Comparison of ENCODE assay signal across 19 cellular contexts in the genomic region with DNA sequence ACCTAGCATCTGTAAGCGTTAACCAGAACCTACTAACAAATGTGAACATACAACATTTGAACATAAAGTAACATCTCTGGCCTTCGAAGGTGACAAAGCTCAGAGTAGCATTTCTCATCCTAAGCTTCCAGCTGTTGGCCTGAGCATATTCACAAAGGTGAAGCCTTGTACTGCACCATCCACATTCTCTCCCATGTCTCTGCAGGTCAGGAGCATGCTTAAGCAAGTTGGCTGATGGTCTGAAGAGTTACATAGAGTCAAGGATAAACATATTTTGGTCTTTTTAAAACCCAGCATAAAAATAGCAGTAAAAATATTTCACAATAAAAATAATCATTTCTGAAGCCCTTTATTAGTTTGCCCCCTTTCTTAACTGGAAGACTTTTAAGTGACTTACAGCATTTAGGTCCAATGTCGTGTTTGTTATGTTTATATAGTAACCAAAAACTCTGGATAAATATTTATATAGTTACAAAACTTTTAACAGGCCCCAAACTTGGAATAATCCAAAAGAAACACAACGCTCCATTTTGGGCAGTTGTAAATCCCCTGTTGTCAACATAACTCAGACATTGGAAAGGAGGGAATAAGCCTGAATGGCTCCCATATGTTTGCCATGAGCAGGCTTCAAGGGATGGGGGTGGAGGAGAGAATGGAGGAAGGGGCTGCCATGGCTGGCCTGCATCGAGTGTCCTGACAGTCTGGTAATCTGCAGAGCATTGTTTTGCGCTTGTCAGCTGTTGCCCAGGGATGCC. TPM values are rescaled to one million over a fixed set of nuclear protein-coding genes. Genes with fewer than 3 reads are reported as not detected.
A peak's percentile ranks its signal among the peaks of the same experiment; 100 is the strongest.
DNase-seq lines count a peak whose midpoint lies in the region; ATAC-seq and TF ChIP-seq lines count a peak whose summit lies in the region.
"Had no signal": no experiment of that assay in that cellular context is flagged by ENCODE, and none has a peak within 500 bp of the region (broad histone marks: within the 10 kb centered on the region; RNA-seq: fewer than 3 reads in every experiment).

No MANE protein-coding gene starts in this region.

- BruUV-seq in PC-3 (replicated peaks; lab: Mats Ljungman, UMichigan): no TSS peak

- H3K4me3 Mint-ChIP-seq in progenitor cell of endocrine pancreas (ENCODE audit: low read depth): no peak overlapping the region
- H3K4me3 Mint-ChIP-seq: activated CD4-positive, alpha-beta T cell treated with anti-CD3 and anti-CD28 coated beads for 36 hours; activated naive CD4-positive, alpha-beta T cell treated with anti-CD3 and anti-CD28 coated beads, Interleukin-2, amount 50 U/mL, for 24 hours had no signal

- H3K4me3 ChIP-seq in AG04450 (ENCODE audit: low read depth, low read length): no peak overlapping the region
- H3K4me3 ChIP-seq in PC-3 (ENCODE audit: low read length): no peak overlapping the region
- H3K4me3 ChIP-seq in psoas muscle: no peak overlapping the region
- no peak overlapping the region for H3K4me3 ChIP-seq in left lung

- ATAC-seq in PC-3 (peak; percentile 18), psoas muscle (no peak), left lung (no peak), GM18502 (IDR thresholded peaks at IDR 0.05; ENCODE audit: poor library complexity, unreplicated experiment) (no peak)
- ATAC-seq: activated CD4-positive, alpha-beta T cell treated with anti-CD3 and anti-CD28 coated beads for 36 hours; stimulated activated naive CD8-positive, alpha-beta T cell treated with anti-CD3 and anti-CD28 coated beads, Interleukin-15, Interleukin-2, amounts not matched to agents 100 U/mL and 50 U/mL, for 24 hours had no signal

- no peak overlapping the region for H3K9ac ChIP-seq in PC-3 (ENCODE audit: low read length)

- 0 out of 2 replicates have a peak overlapping the region, but pooled peaks have one; percentile 2 for H2AFZ ChIP-seq in PC-3 (ENCODE audit: low read length)

- no peaks in the 10 kb centered on the region for H3K36me3 Mint-ChIP-seq in progenitor cell of endocrine pancreas (ENCODE audit: insufficient read depth)
- H3K36me3 Mint-ChIP-seq: activated naive CD4-positive, alpha-beta T cell treated with anti-CD3 and anti-CD28 coated beads, Interleukin-2, amount 50 U/mL, for 24 hours had no signal

- CTCF ChIA-PET in AG04450 (lab: Charles Lee) (interaction anchor here (1.1 kb wide), 1 partner anchor 221 kb away, joined by 3 read pairs; no protein-coding TSS in a partner anchor), PC-3 (lab: Charles Lee) (interaction anchor here (0.5 kb wide), 1 partner anchor 189 kb away, joined by 5 read pairs; no protein-coding TSS in a partner anchor)

- TF ChIP-seq CTCF in AG04450 (IDR thresholded peaks at IDR 0.05; ENCODE audit: low read depth, low read length) (no peak), PC-3 (conservative IDR thresholded peaks at IDR 0.05; ENCODE audit: low read depth, low read length) (no peak), psoas muscle (IDR thresholded peaks at IDR 0.05) (no peak), left lung (IDR thresholded peaks at IDR 0.05) (no peak), progenitor cell of endocrine pancreas (IDR thresholded peaks at IDR 0.05; ENCODE audit: unreplicated experiment) (no peak)

- no peaks in the 10 kb centered on the region for H3F3A ChIP-seq in PC-3 (ENCODE audit: low read length, unreplicated experiment)

- no peaks in the 10 kb centered on the region for H3K9me3 ChIP-seq in AG04450 (ENCODE audit: control insufficient read depth, insufficient read depth, low read length)
- H3K9me3 ChIP-seq in PC-3 (ENCODE audit: low read length): no peaks in the 10 kb centered on the region
- H3K9me3 ChIP-seq in psoas muscle: no peaks in the 10 kb centered on the region
- H3K9me3 ChIP-seq in left lung: no peaks in the 10 kb centered on the region
- H3K9me3 ChIP-seq: neutrophil had no signal

- H3K27ac ChIP-seq in AG04450 (ENCODE audit: low read depth, low read length) (peak overlapping the region; percentile 24), PC-3 (ENCODE audit: low read length) (peak overlapping the region; percentile 31), psoas muscle (peak overlapping the region; percentile 75), left lung (peak overlapping the region in 1 of 2 donors; percentile 72)
- H3K27ac ChIP-seq: HL-60, neutrophil had no signal

- H3K36me3 ChIP-seq in PC-3 (ENCODE audit: low read depth, low read length) (no peaks in the 10 kb centered on the region), psoas muscle (ENCODE audit: insufficient read depth in 1 of 2, low read depth in 1 of 2) (no peaks in the 10 kb centered on the region), left lung (no peaks in the 10 kb centered on the region)
- H3K36me3 ChIP-seq: neutrophil had no signal

- peaks cover 31% of the 10 kb centered on the region for H3K4me1 ChIP-seq in PC-3 (ENCODE audit: insufficient read depth, low read length)
- peaks cover 42% of the 10 kb centered on the region for H3K4me1 ChIP-seq in psoas muscle
- peaks cover 13 to 22% of the 10 kb centered on the region in 2 donors for H3K4me1 ChIP-seq in left lung

- POLR2A ChIA-PET in AG04450 (lab: Yijun Ruan, JAX): no interaction called here
- POLR2A ChIA-PET in PC-3 (lab: Charles Lee; ENCODE audit: unreplicated experiment): no interaction called here

- H3K27me3 ChIP-seq in AG04450 (ENCODE audit: control insufficient read depth, insufficient read depth, low read length): no peaks in the 10 kb centered on the region
- H3K27me3 ChIP-seq in PC-3 (ENCODE audit: low read length): no peaks in the 10 kb centered on the region
- no peaks in the 10 kb centered on the region for H3K27me3 ChIP-seq in psoas muscle (ENCODE audit: insufficient read depth in 3 of 3, low read length in 2 of 3)
- no peaks in the 10 kb centered on the region for H3K27me3 ChIP-seq in left lung
- H3K27me3 ChIP-seq: neutrophil had no signal

- no peaks in the 10 kb centered on the region for H3K79me2 ChIP-seq in PC-3 (ENCODE audit: low read length)

- no peak for DNase-seq in AG04450 (ENCODE audit: low read depth, low spot score)
- DNase-seq in PC-3: peak; percentile 51
- peak; percentile 43 for DNase-seq in fibroblast of peridontal ligament (ENCODE audit: extremely low read depth)
- DNase-seq in psoas muscle: no peak
- DNase-seq in left lung: no peak
- DNase-seq in progenitor cell of endocrine pancreas (ENCODE audit: low spot score, unreplicated experiment): no peak
- no peak for DNase-seq in dermis blood vessel endothelial cell
- DNase-seq: activated CD4-positive, alpha-beta T cell treated with anti-CD3 and anti-CD28 coated beads for 36 hours; effector memory CD4-positive, alpha-beta T cell; Karpas-422; NCI-H1417; SHP77 treated with DMSO at 0.1 percent for 48 hours; stimulated activated CD4-positive, alpha-beta T cell treated with anti-CD3 and anti-CD28 coated beads, Interleukin-12 subunit alpha, Interleukin-12 subunit beta, amount 100 ng/mL, for 4 hours; stimulated activated naive CD8-positive, alpha-beta T cell treated with anti-CD3 and anti-CD28 coated beads, Interleukin-15, Interleukin-2, amounts not matched to agents 100 U/mL and 50 U/mL, for 24 hours; T-helper 9 cell had no signal

- no peaks in the 10 kb centered on the region for H4K20me1 ChIP-seq in PC-3 (ENCODE audit: low read length)

- H3K9me2 ChIP-seq in PC-3 (replicated peaks; ENCODE audit: low read length): no peaks in the 10 kb centered on the region

- H3K9me3 Mint-ChIP-seq in progenitor cell of endocrine pancreas (ENCODE audit: low read depth): peaks cover 11% of the 10 kb centered on the region
- H3K9me3 Mint-ChIP-seq: activated naive CD4-positive, alpha-beta T cell treated with anti-CD3 and anti-CD28 coated beads, Interleukin-2, amount 50 U/mL, for 24 hours had no signal

- peaks cover 3% of the 10 kb centered on the region for H3K4me1 Mint-ChIP-seq in progenitor cell of endocrine pancreas (ENCODE audit: low read depth)
- H3K4me1 Mint-ChIP-seq: activated CD4-positive, alpha-beta T cell treated with anti-CD3 and anti-CD28 coated beads for 36 hours; activated naive CD4-positive, alpha-beta T cell treated with anti-CD3 and anti-CD28 coated beads, Interleukin-2, amount 50 U/mL, for 24 hours had no signal

- H3K4me2 ChIP-seq in PC-3 (ENCODE audit: low read length): 0 out of 2 replicates have a peak overlapping the region, but pooled peaks have one; percentile 15

- intact Hi-C loops in PC-3 (cut with micrococcal nuclease): loop anchor here (1.0 kb wide), 1 partner anchor 40 kb away; no protein-coding TSS in a partner anchor
- intact Hi-C loops in psoas muscle (cut with DNase I): loop anchor here in 1 of 2 donors (2.0 kb wide), 1 partner anchor 41 kb away; no protein-coding TSS in a partner anchor
- intact Hi-C loops in left lung (cut with DNase I): no loop called here

- H3K27ac Mint-ChIP-seq in progenitor cell of endocrine pancreas: no peak overlapping the region
- H3K27ac Mint-ChIP-seq: activated CD4-positive, alpha-beta T cell treated with anti-CD3 and anti-CD28 coated beads for 36 hours; activated naive CD4-positive, alpha-beta T cell treated with anti-CD3 and anti-CD28 coated beads, Interleukin-2, amount 50 U/mL, for 24 hours had no signal

- WGBS in psoas muscle, 3 donors: 61 to 69% (median 66%) methylated on average over 6 of the region's 6 CpGs

- H3K27me3 Mint-ChIP-seq in progenitor cell of endocrine pancreas: peaks cover 3% of the 10 kb centered on the region
- H3K27me3 Mint-ChIP-seq: activated CD4-positive, alpha-beta T cell treated with anti-CD3 and anti-CD28 coated beads for 36 hours; activated naive CD4-positive, alpha-beta T cell treated with anti-CD3 and anti-CD28 coated beads, Interleukin-2, amount 50 U/mL, for 24 hours had no signal

RNA-seq across cellular contexts. Expression of a gene that starts 42.8 kb away (rescaled TPM):
- polyA plus RNA-seq in AG04450 (2011; rRNA removed) (93.9 and 121 TPM in 2 replicates), psoas muscle (10 to 100 TPM; 17.1 to 76.4 (median 38.8) TPM)
- polyA minus RNA-seq in AG04450 (2011; rRNA and poly(A)+ RNA removed): 99.1 and 130 TPM in 2 replicates
- total RNA-seq in PC-3 (2014; rRNA removed) (96.6 and 101 TPM in 2 replicates), psoas muscle (100 to 1,000 TPM; 119 to 262 (median 177) TPM), left lung (100 to 1,000 TPM; 106 to 142 TPM), progenitor cell of endocrine pancreas (213 and 217 TPM in 2 replicates), dermis blood vessel endothelial cell (47.0 and 63.1 TPM in 2 replicates)

Comparison
In these comparisons a context has a peak if more than half of its experiments do, and no peak if none do; other contexts are left out.
1. DNase-seq: peak in PC-3 (single experiment) and fibroblast of peridontal ligament (single experiment); none in AG04450 (single experiment), psoas muscle (0 of 2), left lung (0 of 2), progenitor cell of endocrine pancreas (single experiment) and dermis blood vessel endothelial cell (single experiment).